Comparison of ENCODE assay signal across 9 cellular contexts in genomic region chr13:60230593-60230992, GRCh38.
DNase-seq lines count a peak whose midpoint lies in the region; ATAC-seq and TF ChIP-seq lines count a peak whose summit lies in the region.
"Had no signal": no experiment of that assay in that cellular context is flagged by ENCODE, and none has a peak within 500 bp of the region (broad histone marks: within the 10 kb centered on the region; RNA-seq: fewer than 3 reads in every experiment).

No MANE protein-coding gene starts in this region.

- H3K4me2 ChIP-seq in SK-N-SH (no peak overlapping the region), neural progenitor cell (no peak overlapping the region)

- H3K4me1 Mint-ChIP-seq in neural progenitor cell = peaks cover 3% of the 10 kb centered on the region

- H3K27ac Mint-ChIP-seq in neural progenitor cell = no peak overlapping the region

- POLR2A ChIA-PET in SK-N-SH (lab: Yijun Ruan, JAX) = no interaction called here

- no peaks in the 10 kb centered on the region for H3K36me3 ChIP-seq in SK-N-SH (replicated peaks in 1 of 2; ENCODE audit: control insufficient read depth in 1 of 2, insufficient read depth in 2 of 2, low read length in 1 of 2)
- no peaks in the 10 kb centered on the region for H3K36me3 ChIP-seq in neural progenitor cell
- H3K36me3 ChIP-seq in thyroid gland = no peaks in the 10 kb centered on the region

- 16% methylated on average over 3 of the region's 3 CpGs for WGBS in SK-N-SH (ENCODE audit: low lambda C conversion rate)
- WGBS in thyroid gland, 2 donors = 26 to 28% methylated on average over 3 of the region's 3 CpGs

- H3K4me1 ChIP-seq in SK-N-SH (ENCODE audit: control insufficient read depth in 1 of 2, insufficient read depth in 2 of 2, low read depth in 1 of 2, low read length in 1 of 2) (peaks cover 5 to 18% of the 10 kb centered on the region in 2 experiments; a peak in 3 of 4 replicates), neural progenitor cell (no peaks in the 10 kb centered on the region), thyroid gland (no peaks in the 10 kb centered on the region)

- H3F3A ChIP-seq in SK-N-SH (replicated peaks; ENCODE audit: insufficient read depth) = no peaks in the 10 kb centered on the region
- no peaks in the 10 kb centered on the region for H3F3A ChIP-seq in neural progenitor cell (ENCODE audit: low read depth)

- ATAC-seq in GM18868 (IDR thresholded peaks at IDR 0.05; ENCODE audit: unreplicated experiment) = peak; percentile 75
- peak; percentile 78 for ATAC-seq in HG02763 (IDR thresholded peaks at IDR 0.05; ENCODE audit: unreplicated experiment)

- H2AFZ ChIP-seq in SK-N-SH (ENCODE audit: low read depth) (no peak overlapping the region), neural progenitor cell (replicated peaks) (peak overlapping the region; percentile 7)

- no peaks in the 10 kb centered on the region for H3K9me2 ChIP-seq in SK-N-SH

- H3K9ac ChIP-seq in SK-N-SH = no peak overlapping the region
- no peak overlapping the region for H3K9ac ChIP-seq in neural progenitor cell

- DNase-seq in SK-N-SH (peak; percentile 22), neural progenitor cell (ENCODE audit: low spot score) (no peak), NCI-H1436 (lab: John Stamatoyannopoulos, UW) (no peak), thyroid gland (no peak), foreskin fibroblast (no peak)
- DNase-seq in NK-92 treated with Interleukin-12 subunit alpha and Interleukin-12 subunit beta, amount 100 ng/mL, for 24 hours (lab: John Stamatoyannopoulos, UW) = no peak

- TF ChIP-seq CTCF in SK-N-SH (IDR thresholded peaks at IDR 0.05) (no peak), neural progenitor cell (IDR thresholded peaks at IDR 0.05) (no peak), thyroid gland (IDR thresholded peaks at IDR 0.05) (no peak), foreskin fibroblast (IDR thresholded peaks at IDR 0.05; ENCODE audit: low read depth, low read length) (no peak)

- TF ChIP-seq RAD21 in SK-N-SH (IDR thresholded peaks at IDR 0.05; ENCODE audit: low read length) = no peak

- no peaks in the 10 kb centered on the region for H3K9me3 Mint-ChIP-seq in neural progenitor cell

- no peaks in the 10 kb centered on the region for H3K9me3 ChIP-seq in SK-N-SH
- no peaks in the 10 kb centered on the region for H3K9me3 ChIP-seq in neural progenitor cell (ENCODE audit: low read depth)
- H3K9me3 ChIP-seq in thyroid gland = no peaks in the 10 kb centered on the region

- no peak for TF ChIP-seq POLR2A in thyroid gland (IDR thresholded peaks at IDR 0.05)

- no peaks in the 10 kb centered on the region for H4K20me1 ChIP-seq in SK-N-SH (ENCODE audit: insufficient read depth)
- no peaks in the 10 kb centered on the region for H4K20me1 ChIP-seq in neural progenitor cell (ENCODE audit: low read depth)

- H3K79me2 ChIP-seq in SK-N-SH (ENCODE audit: insufficient read depth) = no peaks in the 10 kb centered on the region
- H3K79me2 ChIP-seq in neural progenitor cell (ENCODE audit: low read depth) = no peaks in the 10 kb centered on the region

- CTCF ChIA-PET in SK-N-SH (lab: Yijun Ruan, JAX) = no interaction called here

- peak in 1 of 2 experiments; percentile 55; a peak in 1 of 4 replicates for TF ChIP-seq EP300 in SK-N-SH (IDR thresholded peaks at IDR 0.05; ENCODE audit: borderline replicate concordance in 1 of 2, low read depth in 1 of 2, low read length in 1 of 2)

- H3K27me3 Mint-ChIP-seq in neural progenitor cell (ENCODE audit: insufficient read depth, low read depth) = peaks cover 2% of the 10 kb centered on the region

- H3K4me3 Mint-ChIP-seq in neural progenitor cell = no peak overlapping the region

- intact Hi-C loops in thyroid gland (cut with DNase I) = no loop called here

- H3K27ac ChIP-seq in SK-N-SH (ENCODE audit: low read depth in 2 of 2, low read length in 1 of 2) = peak overlapping the region in 1 of 2 experiments; percentile 74; a peak in 1 of 4 replicates
- H3K27ac ChIP-seq in neural progenitor cell = no peak overlapping the region
- H3K27ac ChIP-seq in thyroid gland = no peak overlapping the region

- H3K4me3 ChIP-seq in SK-N-SH (ENCODE audit: low read depth in 2 of 2, low read length in 1 of 2) = peak overlapping the region in 1 of 2 experiments; percentile 22; a peak in 1 of 4 replicates
- H3K4me3 ChIP-seq in neural progenitor cell = no peak overlapping the region
- no peak overlapping the region for H3K4me3 ChIP-seq in thyroid gland (replicated peaks in 1 of 3)
- no peak overlapping the region for H3K4me3 ChIP-seq in foreskin fibroblast (ENCODE audit: low read depth in 1 of 2, low read length in 2 of 2)
- H3K4me3 ChIP-seq: lung had no signal

- H3K27me3 ChIP-seq in SK-N-SH (ENCODE audit: insufficient read depth) (no peaks in the 10 kb centered on the region), neural progenitor cell (no peaks in the 10 kb centered on the region), thyroid gland (no peaks in the 10 kb centered on the region)

- H3K36me3 Mint-ChIP-seq in neural progenitor cell = no peaks in the 10 kb centered on the region

TF ChIP-seq in SK-N-SH, 30 proteins besides CTCF, POLR2A, EP300 and RAD21:
- TF ChIP-seq TCF12 (IDR thresholded peaks at IDR 0.05) = peak; percentile 69
- TF ChIP-seq, protein P1, sequence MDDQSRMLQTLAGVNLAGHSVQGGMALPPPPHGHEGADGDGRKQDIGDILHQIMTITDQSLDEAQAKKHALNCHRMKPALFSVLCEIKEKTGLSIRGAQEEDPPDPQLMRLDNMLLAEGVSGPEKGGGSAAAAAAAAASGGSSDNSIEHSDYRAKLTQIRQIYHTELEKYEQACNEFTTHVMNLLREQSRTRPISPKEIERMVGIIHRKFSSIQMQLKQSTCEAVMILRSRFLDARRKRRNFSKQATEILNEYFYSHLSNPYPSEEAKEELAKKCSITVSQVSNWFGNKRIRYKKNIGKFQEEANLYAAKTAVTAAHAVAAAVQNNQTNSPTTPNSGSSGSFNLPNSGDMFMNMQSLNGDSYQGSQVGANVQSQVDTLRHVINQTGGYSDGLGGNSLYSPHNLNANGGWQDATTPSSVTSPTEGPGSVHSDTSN (IDR thresholded peaks at IDR 0.05) = peak; percentile 36; the same call in 1 of the 2 replicates
- TF ChIP-seq CHD2 (IDR thresholded peaks at IDR 0.05; ENCODE audit: low read length, partially characterized antibody) = no peak
- peak; percentile 83 for TF ChIP-seq RCOR1 (IDR thresholded peaks at IDR 0.05; ENCODE audit: low read length)
